In genomic region chr1:156257711-156258110, GRCh38 we compare ENCODE assay signal across 18 cellular contexts. TPM values are rescaled to one million over a fixed set of nuclear protein-coding genes. Genes with fewer than 3 reads are reported as not detected.
DNase-seq lines count a peak whose midpoint lies in the region; ATAC-seq and TF ChIP-seq lines count a peak whose summit lies in the region.
"Had no signal": no experiment of that assay in that cellular context is flagged by ENCODE, and none has a peak within 500 bp of the region (broad histone marks: within the 10 kb centered on the region; RNA-seq: fewer than 3 reads in every experiment).

No MANE protein-coding gene starts in this region.

- no peak overlapping the region for H3K4me3 ChIP-seq in Loucy (ENCODE audit: low read length, poor library complexity, severe bottlenecking)

- H3K4me1 ChIP-seq in Loucy (ENCODE audit: insufficient read depth, low read length, poor library complexity, severe bottlenecking) = peaks cover 6% of the 10 kb centered on the region

- 0 out of 2 replicates have a peak, but pooled peaks cover under 1% of the 10 kb centered on the region for H3F3A ChIP-seq in Loucy (ENCODE audit: low read depth)

- H3K9me3 Mint-ChIP-seq in activated CD4-positive, alpha-beta T cell treated with anti-CD3 and anti-CD28 coated beads, Interleukin-2, amount 10 ng/mL, durations not matched to agents 24 days and 14 days = no peaks in the 10 kb centered on the region
- H3K9me3 Mint-ChIP-seq in chondrocyte (ENCODE audit: low read depth) = no peaks in the 10 kb centered on the region
- no peaks in the 10 kb centered on the region for H3K9me3 Mint-ChIP-seq in nephron progenitor cell
- H3K9me3 Mint-ChIP-seq: memory B cell, neural crest cell had no signal

- H3K79me2 ChIP-seq in Loucy (ENCODE audit: insufficient read depth, low read length) = no peaks in the 10 kb centered on the region

- H3K9me2 ChIP-seq in Loucy (replicated peaks; ENCODE audit: low read depth, low read length) = no peaks in the 10 kb centered on the region

- H2AFZ ChIP-seq in Loucy (ENCODE audit: low read length) = no peak overlapping the region

- peaks cover 76% of the 10 kb centered on the region for H3K36me3 ChIP-seq in Loucy (ENCODE audit: insufficient read depth, low read length)

- peaks cover 11% of the 10 kb centered on the region for H3K4me1 Mint-ChIP-seq in activated CD4-positive, alpha-beta T cell treated with anti-CD3 and anti-CD28 coated beads, Interleukin-2, amount 10 ng/mL, durations not matched to agents 24 days and 14 days
- peaks cover 3% of the 10 kb centered on the region for H3K4me1 Mint-ChIP-seq in chondrocyte (ENCODE audit: low read depth)
- H3K4me1 Mint-ChIP-seq in nephron progenitor cell = no peaks in the 10 kb centered on the region
- H3K4me1 Mint-ChIP-seq: memory B cell had no signal

- no peaks in the 10 kb centered on the region for H3K27me3 Mint-ChIP-seq in activated CD4-positive, alpha-beta T cell treated with anti-CD3 and anti-CD28 coated beads, Interleukin-2, amount 10 ng/mL, durations not matched to agents 24 days and 14 days
- no peaks in the 10 kb centered on the region for H3K27me3 Mint-ChIP-seq in chondrocyte (ENCODE audit: low read depth)
- no peaks in the 10 kb centered on the region for H3K27me3 Mint-ChIP-seq in nephron progenitor cell (ENCODE audit: low read depth, poor library complexity)
- H3K27me3 Mint-ChIP-seq: memory B cell had no signal

- peaks cover 60% of the 10 kb centered on the region for H3K36me3 Mint-ChIP-seq in activated CD4-positive, alpha-beta T cell treated with anti-CD3 and anti-CD28 coated beads, Interleukin-2, amount 10 ng/mL, durations not matched to agents 24 days and 14 days (ENCODE audit: low read depth)
- H3K36me3 Mint-ChIP-seq in chondrocyte (ENCODE audit: low read depth) (peaks cover 51% of the 10 kb centered on the region), nephron progenitor cell (ENCODE audit: low read depth) (peaks cover 67% of the 10 kb centered on the region)

- no peak for DNase-seq in activated CD4-positive, alpha-beta T cell treated with anti-CD3 and anti-CD28 coated beads, Interleukin-2, amount 10 ng/mL, durations not matched to agents 24 days and 14 days
- DNase-seq in activated CD4-positive, alpha-beta T cell treated with anti-CD3 and anti-CD28 coated beads for 1 hour = no peak
- DNase-seq in chondrocyte (ENCODE audit: low spot score) (peak; percentile 6), nephron progenitor cell (no peak), LoVo (ENCODE audit: low spot score) (no peak)
- DNase-seq: activated CD4-positive, alpha-beta T cell treated with anti-CD3 and anti-CD28 coated beads, Interleukin-2, amount 50 U/mL, for 1 hour; activated T-cell treated with anti-CD3 and anti-CD28 coated beads, Interleukin-2, amount 50 U/mL, for 48 hours; DMS153; NCI-H146; NCI-H774; trophoblast cell had no signal

- H4K20me1 ChIP-seq in Loucy (ENCODE audit: insufficient read depth, low read length, poor library complexity, severe bottlenecking) = no peaks in the 10 kb centered on the region

- no peak for TF ChIP-seq CTCF in Loucy (conservative IDR thresholded peaks at IDR 0.05; ENCODE audit: low read length)
- no peak for TF ChIP-seq CTCF in chondrocyte (IDR thresholded peaks at IDR 0.05)
- no peak for TF ChIP-seq CTCF in nephron progenitor cell (IDR thresholded peaks at IDR 0.05)

- H3K9ac ChIP-seq in Loucy (ENCODE audit: low read depth, low read length, poor library complexity, severe bottlenecking) = peak overlapping the region; percentile 18

- H3K27me3 ChIP-seq in Loucy (ENCODE audit: insufficient read depth, low read length, poor library complexity, severe bottlenecking) = no peaks in the 10 kb centered on the region

- no peak overlapping the region for H3K4me2 ChIP-seq in Loucy (ENCODE audit: low read depth, low read length, poor library complexity, severe bottlenecking)

- ATAC-seq in HG03378 (IDR thresholded peaks at IDR 0.05; ENCODE audit: unreplicated experiment) (no peak), HG03520 (IDR thresholded peaks at IDR 0.05; ENCODE audit: unreplicated experiment) (no peak)
- ATAC-seq: Panc1 had no signal

- H3K4me3 Mint-ChIP-seq in activated CD4-positive, alpha-beta T cell treated with anti-CD3 and anti-CD28 coated beads, Interleukin-2, amount 10 ng/mL, durations not matched to agents 24 days and 14 days = no peak overlapping the region
- H3K4me3 Mint-ChIP-seq in chondrocyte (ENCODE audit: unreplicated experiment) (no peak overlapping the region), nephron progenitor cell (no peak overlapping the region)
- H3K4me3 Mint-ChIP-seq: memory B cell, neural crest cell had no signal

- H3K9me3 ChIP-seq in Loucy (ENCODE audit: insufficient read depth, low read depth, low read length) = no peaks in the 10 kb centered on the region

- intact Hi-C loops in activated CD4-positive, alpha-beta T cell treated with anti-CD3 and anti-CD28 coated beads, Interleukin-2, amount 10 ng/mL, durations not matched to agents 24 days and 14 days (cut with micrococcal nuclease) = no loop called here

- peak overlapping the region; percentile 60 for H3K27ac Mint-ChIP-seq in activated CD4-positive, alpha-beta T cell treated with anti-CD3 and anti-CD28 coated beads, Interleukin-2, amount 10 ng/mL, durations not matched to agents 24 days and 14 days
- H3K27ac Mint-ChIP-seq in chondrocyte (ENCODE audit: unreplicated experiment) = no peak overlapping the region
- H3K27ac Mint-ChIP-seq in nephron progenitor cell = peak overlapping the region; percentile 51
- H3K27ac Mint-ChIP-seq: memory B cell had no signal

RNA-seq across cellular contexts. Expression of gene PAQR6, which starts 9.9 kb away (rescaled TPM):
- 4.2 and 4.6 TPM in 2 replicates for total RNA-seq in activated CD4-positive, alpha-beta T cell treated with anti-CD3 and anti-CD28 coated beads, Interleukin-2, amount 10 ng/mL, durations not matched to agents 24 days and 14 days
- total RNA-seq in chondrocyte = 4.9 to 6.9 TPM (median 4.9 TPM) in 3 replicates

RNA-seq across cellular contexts. Expression of gene BGLAP, which starts 15.7 kb away (rescaled TPM):
- total RNA-seq in activated CD4-positive, alpha-beta T cell treated with anti-CD3 and anti-CD28 coated beads, Interleukin-2, amount 10 ng/mL, durations not matched to agents 24 days and 14 days = 1.9 and 2.3 TPM in 2 replicates
- total RNA-seq in chondrocyte = 0.82 TPM in 1 of 3 replicates, not detected in the others
- total RNA-seq: M059J had no signal

RNA-seq across cellular contexts. Expression of gene SMG5, which starts 24.9 kb away (rescaled TPM):
- total RNA-seq in activated CD4-positive, alpha-beta T cell treated with anti-CD3 and anti-CD28 coated beads, Interleukin-2, amount 10 ng/mL, durations not matched to agents 24 days and 14 days = 93.8 and 95.8 TPM in 2 replicates
- 65.9 to 76.1 TPM (median 73.5 TPM) in 3 replicates for total RNA-seq in chondrocyte

RNA-seq across cellular contexts. Expression of gene TMEM79, which starts 26.4 kb away (rescaled TPM):
- total RNA-seq in activated CD4-positive, alpha-beta T cell treated with anti-CD3 and anti-CD28 coated beads, Interleukin-2, amount 10 ng/mL, durations not matched to agents 24 days and 14 days = 8.6 and 9.3 TPM in 2 replicates
- 1.7 to 3.1 TPM (median 2.5 TPM) in 3 replicates for total RNA-seq in chondrocyte

RNA-seq across cellular contexts. Expression of gene GLMP, which starts 37.8 kb away (rescaled TPM):
- 15.7 and 16.9 TPM in 2 replicates for total RNA-seq in activated CD4-positive, alpha-beta T cell treated with anti-CD3 and anti-CD28 coated beads, Interleukin-2, amount 10 ng/mL, durations not matched to agents 24 days and 14 days
- total RNA-seq in chondrocyte = 68.1 to 76.9 TPM (median 71.4 TPM) in 3 replicates
